1 cellular context compared by ENCODE assay signal in the genomic region with DNA sequence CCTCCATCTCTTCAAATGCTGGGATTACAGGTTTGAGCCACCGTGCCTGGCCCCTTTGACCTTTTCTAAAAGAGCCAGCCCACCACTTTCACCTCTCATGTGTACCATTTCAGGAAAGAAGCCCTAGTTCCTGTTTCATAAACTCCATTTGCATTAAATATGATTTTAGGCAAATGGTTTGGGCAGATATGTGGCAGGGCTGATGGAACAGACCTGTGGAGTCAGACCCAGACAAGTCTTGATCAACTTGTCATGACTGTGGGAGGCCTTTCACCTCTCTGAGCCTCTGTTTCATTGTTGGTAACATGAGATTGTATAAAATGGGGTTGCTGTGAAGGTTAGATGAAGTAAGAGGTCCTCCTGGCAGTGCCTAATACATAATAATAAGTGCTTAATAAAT.
TF ChIP-seq lines count a peak whose summit lies in the region.

No MANE protein-coding gene starts in this region.

TF ChIP-seq in HEK293, 187 proteins besides CTCF, POLR2A, EP300 and RAD21:
- TF ChIP-seq ZNF560 (tag by site-specific recombination; IDR thresholded peaks at IDR 0.05; ENCODE audit: borderline replicate concordance) (no peak), ZNF221 (tag by site-specific recombination; IDR thresholded peaks at IDR 0.05; ENCODE audit: borderline replicate concordance) (no peak), ZNF2 (tag by site-specific recombination; IDR thresholded peaks at IDR 0.05) (no peak), ZBTB17 (tag by site-specific recombination; IDR thresholded peaks at IDR 0.05) (peak; percentile 73; the same call in 1 of the 2 replicates)
- TF ChIP-seq, protein P1, sequence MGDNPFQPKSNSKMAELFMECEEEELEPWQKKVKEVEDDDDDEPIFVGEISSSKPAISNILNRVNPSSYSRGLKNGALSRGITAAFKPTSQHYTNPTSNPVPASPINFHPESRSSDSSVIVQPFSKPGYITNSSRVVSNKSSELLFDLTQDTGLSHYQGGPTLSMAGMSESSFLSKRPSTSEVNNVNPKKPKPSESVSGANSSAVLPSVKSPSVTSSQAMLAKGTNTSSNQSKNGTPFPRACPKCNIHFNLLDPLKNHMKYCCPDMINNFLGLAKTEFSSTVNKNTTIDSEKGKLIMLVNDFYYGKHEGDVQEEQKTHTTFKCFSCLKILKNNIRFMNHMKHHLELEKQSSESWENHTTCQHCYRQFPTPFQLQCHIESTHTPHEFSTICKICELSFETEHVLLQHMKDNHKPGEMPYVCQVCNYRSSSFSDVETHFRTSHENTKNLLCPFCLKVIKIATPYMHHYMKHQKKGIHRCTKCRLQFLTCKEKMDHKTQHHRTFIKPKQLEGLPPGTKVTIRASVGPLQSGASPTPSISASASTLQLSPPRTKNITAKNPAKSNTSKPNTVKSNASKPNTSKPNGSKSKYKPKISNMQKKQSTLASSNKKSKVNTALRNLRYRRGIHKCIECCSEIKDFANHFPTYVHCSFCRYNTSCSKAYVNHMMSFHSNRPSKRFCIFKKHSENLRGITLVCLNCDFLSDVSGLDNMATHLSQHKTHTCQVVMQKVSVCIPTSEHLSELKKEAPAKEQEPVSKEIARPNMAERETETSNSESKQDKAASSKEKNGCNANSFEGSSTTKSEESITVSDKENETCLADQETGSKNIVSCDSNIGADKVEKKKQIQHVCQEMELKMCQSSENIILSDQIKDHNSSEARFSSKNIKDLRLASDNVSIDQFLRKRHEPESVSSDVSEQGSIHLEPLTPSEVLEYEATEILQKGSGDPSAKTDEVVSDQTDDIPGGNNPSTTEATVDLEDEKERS (tag by site-specific recombination; IDR thresholded peaks at IDR 0.05) = no peak
- TF ChIP-seq, protein P2, sequence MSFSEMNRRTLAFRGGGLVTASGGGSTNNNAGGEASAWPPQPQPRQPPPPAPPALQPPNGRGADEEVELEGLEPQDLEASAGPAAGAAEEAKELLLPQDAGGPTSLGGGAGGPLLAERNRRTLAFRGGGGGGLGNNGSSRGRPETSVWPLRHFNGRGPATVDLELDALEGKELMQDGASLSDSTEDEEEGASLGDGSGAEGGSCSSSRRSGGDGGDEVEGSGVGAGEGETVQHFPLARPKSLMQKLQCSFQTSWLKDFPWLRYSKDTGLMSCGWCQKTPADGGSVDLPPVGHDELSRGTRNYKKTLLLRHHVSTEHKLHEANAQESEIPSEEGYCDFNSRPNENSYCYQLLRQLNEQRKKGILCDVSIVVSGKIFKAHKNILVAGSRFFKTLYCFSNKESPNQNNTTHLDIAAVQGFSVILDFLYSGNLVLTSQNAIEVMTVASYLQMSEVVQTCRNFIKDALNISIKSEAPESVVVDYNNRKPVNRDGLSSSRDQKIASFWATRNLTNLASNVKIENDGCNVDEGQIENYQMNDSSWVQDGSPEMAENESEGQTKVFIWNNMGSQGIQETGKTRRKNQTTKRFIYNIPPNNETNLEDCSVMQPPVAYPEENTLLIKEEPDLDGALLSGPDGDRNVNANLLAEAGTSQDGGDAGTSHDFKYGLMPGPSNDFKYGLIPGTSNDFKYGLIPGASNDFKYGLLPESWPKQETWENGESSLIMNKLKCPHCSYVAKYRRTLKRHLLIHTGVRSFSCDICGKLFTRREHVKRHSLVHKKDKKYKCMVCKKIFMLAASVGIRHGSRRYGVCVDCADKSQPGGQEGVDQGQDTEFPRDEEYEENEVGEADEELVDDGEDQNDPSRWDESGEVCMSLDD (tag by site-specific recombination; IDR thresholded peaks at IDR 0.05) = no peak
TF ChIP-seq in HEK293: peak in this region for 1.
